Comparison of ENCODE assay signal across 1 cellular context in genomic region chr12:91994208-91994797, GRCh38.
TF ChIP-seq lines count a peak whose summit lies in the region.

No MANE protein-coding gene starts in this region.

TF ChIP-seq in K562, 482 proteins besides CTCF, POLR2A, EP300 and RAD21 (continued from another document):
- TF ChIP-seq UBTF (IDR thresholded peaks at IDR 0.05; ENCODE audit: borderline replicate concordance in 1 of 2, low read depth in 2 of 2, low read length in 2 of 2) = no peak
- TF ChIP-seq E2F8 (IDR thresholded peaks at IDR 0.05; ENCODE audit: low read depth, partially characterized antibody) = no peak
- TF ChIP-seq ZNF507 (tag; conservative IDR thresholded peaks at IDR 0.05) = no peak
- no peak for TF ChIP-seq CHD4 (IDR thresholded peaks at IDR 0.05; ENCODE audit: insufficient read depth, insufficient replicate concordance, low read depth, low read length, poor library complexity, severe bottlenecking)
- no peak for TF ChIP-seq ELK1 (CRISPR knock-in tag; IDR thresholded peaks at IDR 0.05)
- no peak for TF ChIP-seq CCNT2 (IDR thresholded peaks at IDR 0.05; ENCODE audit: borderline replicate concordance, extremely low read depth, insufficient read length, low read depth, low read length)
- no peak for TF ChIP-seq FOS (IDR thresholded peaks at IDR 0.05; ENCODE audit: extremely low read depth, insufficient read length)
